Comparison of ENCODE assay signal across 8 cellular contexts in genomic region chr9:83537331-83538171, GRCh38. TPM values are rescaled to one million over a fixed set of nuclear protein-coding genes. Genes with fewer than 3 reads are reported as not detected.
DNase-seq lines count a peak whose midpoint lies in the region; ATAC-seq and TF ChIP-seq lines count a peak whose summit lies in the region.

No MANE protein-coding gene starts in this region.

- peaks cover 3% of the 10 kb centered on the region; the same call in 1 of the 2 replicates for H3K27me3 ChIP-seq in MG63

- TF ChIP-seq CTCF in AG04449 (IDR thresholded peaks at IDR 0.05; ENCODE audit: insufficient read depth, low read length, missing control alignments): no peak
- TF ChIP-seq CTCF in neural crest cell (conservative IDR thresholded peaks at IDR 0.05): no peak
- no peak for TF ChIP-seq CTCF in RWPE1 (conservative IDR thresholded peaks at IDR 0.05; ENCODE audit: low read depth)

- H3K9me3 ChIP-seq in MG63: no peaks in the 10 kb centered on the region

- H3K36me3 ChIP-seq in MG63: no peaks in the 10 kb centered on the region

- no peak overlapping the region for H3K27ac ChIP-seq in RWPE1

- POLR2A ChIA-PET in AG04449 (lab: Yijun Ruan, JAX) (no interaction called here), RWPE1 (lab: Yijun Ruan, JAX; ENCODE audit: low non-redundant PET) (no interaction called here)

- H3K4me3 Mint-ChIP-seq in neural crest cell: peak overlapping the region; percentile 78
- H3K4me3 Mint-ChIP-seq in activated T-cell treated with anti-CD3 and anti-CD28 coated beads, Interleukin-2, amount 50 U/mL, for 24 hours: no peak overlapping the region

- DNase-seq in AG04449 (ENCODE audit: low read depth, low spot score): no peak
- no peak for DNase-seq in MG63
- peak; percentile 25 for DNase-seq in fibroblast of gingiva (ENCODE audit: low read depth)
- peak; percentile 14 for DNase-seq in neural crest cell (ENCODE audit: low read depth, low spot score)
- DNase-seq in RWPE1 (ENCODE audit: low spot score): no peak
- DNase-seq in activated T-cell treated with anti-CD3 and anti-CD28 coated beads, Interleukin-2, amount 50 U/mL, for 24 hours: no peak

- CTCF ChIA-PET in AG04449 (lab: Yijun Ruan, JAX): interaction anchor here (0.9 to 11.1 kb wide), 12 partner anchors 8 to 307 kb away, joined by 3 to 359 read pairs (median 5); no protein-coding TSS in a partner anchor
- CTCF ChIA-PET in RWPE1 (lab: Yijun Ruan, JAX): interaction anchor here (0.6 to 1.7 kb wide), 5 partner anchors 17 to 946 kb away, joined by 3 to 7 read pairs (median 3); no protein-coding TSS in a partner anchor

- no peaks in the 10 kb centered on the region for H3K9me3 Mint-ChIP-seq in neural crest cell
- no peaks in the 10 kb centered on the region for H3K9me3 Mint-ChIP-seq in activated T-cell treated with anti-CD3 and anti-CD28 coated beads, Interleukin-2, amount 50 U/mL, for 24 hours

- ATAC-seq in HG03039 (IDR thresholded peaks at IDR 0.05; ENCODE audit: unreplicated experiment): no peak
- ATAC-seq in HG03342 (IDR thresholded peaks at IDR 0.05; ENCODE audit: unreplicated experiment): no peak

- peaks cover 10% of the 10 kb centered on the region for H3K4me1 Mint-ChIP-seq in neural crest cell
- peaks cover 6% of the 10 kb centered on the region for H3K4me1 Mint-ChIP-seq in activated T-cell treated with anti-CD3 and anti-CD28 coated beads, Interleukin-2, amount 50 U/mL, for 24 hours (ENCODE audit: low read depth)

- peaks cover 40% of the 10 kb centered on the region for H3K27me3 Mint-ChIP-seq in neural crest cell (ENCODE audit: low read depth)
- peaks cover 42% of the 10 kb centered on the region for H3K27me3 Mint-ChIP-seq in activated T-cell treated with anti-CD3 and anti-CD28 coated beads, Interleukin-2, amount 50 U/mL, for 24 hours

- peak overlapping the region; percentile 66 for H3K4me3 ChIP-seq in AG04449 (ENCODE audit: low read depth, low read length)
- peak overlapping the region; percentile 42; the same call in 1 of the 2 replicates for H3K4me3 ChIP-seq in MG63

- H3K36me3 Mint-ChIP-seq in neural crest cell (ENCODE audit: low read depth): no peaks in the 10 kb centered on the region
- no peaks in the 10 kb centered on the region for H3K36me3 Mint-ChIP-seq in activated T-cell treated with anti-CD3 and anti-CD28 coated beads, Interleukin-2, amount 50 U/mL, for 24 hours (ENCODE audit: low read depth)

- no peak overlapping the region for H3K27ac Mint-ChIP-seq in neural crest cell (ENCODE audit: unreplicated experiment)
- H3K27ac Mint-ChIP-seq in activated T-cell treated with anti-CD3 and anti-CD28 coated beads, Interleukin-2, amount 50 U/mL, for 24 hours: no peak overlapping the region

RNA-seq across cellular contexts. Expression of gene FRMD3, which starts 0.7 kb away (rescaled TPM):
- total RNA-seq in MG63 (2014; rRNA removed; shearing (Covaris generic); ENCODE audit: low replicate concordance): 1.1 TPM in 1 of 2 replicates, not detected in the other
- 1.4 and 2.3 TPM in 2 replicates for total RNA-seq in neural crest cell

Comparison
In these comparisons a context has a peak if more than half of its experiments do, and no peak if none do; other contexts are left out.
1. DNase-seq: peak in fibroblast of gingiva (single experiment) and neural crest cell (single experiment); none in AG04449 (single experiment), MG63 (single experiment), RWPE1 (single experiment) and activated T-cell treated with anti-CD3 and anti-CD28 coated beads, Interleukin-2, amount 50 U/mL, for 24 hours (single experiment).